In genomic region chr15:91897585-91898372, GRCh38 we compare ENCODE assay signal across 17 cellular contexts.
"Had no signal": no experiment of that assay in that cellular context is flagged by ENCODE, and none has a peak within 500 bp of the region (broad histone marks: within the 10 kb centered on the region; RNA-seq: fewer than 3 reads in every experiment).

No MANE protein-coding gene starts in this region.

- DNase-seq: activated CD4-positive, alpha-beta T cell treated with anti-CD3 and anti-CD28 coated beads, Interleukin-2, amount 50 U/mL, for 4 hours; activated naive CD4-positive, alpha-beta T cell treated with Interleukin-2 at 50 U/mL for 16 hours; activated T-cell treated with anti-CD3 and anti-CD28 coated beads for 4 hours; aorta; erythroblast; left colon; mammary epithelial cell; naive thymus-derived CD4-positive, alpha-beta T cell; pancreas; SK-N-SH; stimulated activated CD4-positive, alpha-beta T cell treated with anti-CD3 and anti-CD28 coated beads, Interleukin-15, amount 100 ng/mL, for 24 hours; stimulated activated CD4-positive, alpha-beta T cell treated with anti-CD3 and anti-CD28 coated beads, Interleukin-4, amount 100 ng/mL, for 24 hours; stimulated activated naive CD4-positive, alpha-beta T cell; T-cell; T-helper 9 cell had no signal

- H3K4me1 ChIP-seq: pancreas had no signal

- H3K36me3 ChIP-seq: pancreas had no signal

- H3K27ac Mint-ChIP-seq: T-cell had no signal

- H3K9me3 ChIP-seq: pancreas, SK-N-SH had no signal

- H3K4me3 ChIP-seq: pancreas, skin epidermis had no signal

- H3K27ac ChIP-seq: pancreas, skin epidermis had no signal

- H3K27me3 Mint-ChIP-seq: naive thymus-derived CD4-positive, alpha-beta T cell; T-cell had no signal

- ATAC-seq: activated CD4-positive, CD25-positive, alpha-beta regulatory T cell treated with anti-CD3 and anti-CD28 coated beads, Interleukin-2, amount 50 U/mL, for 24 hours; left colon; naive thymus-derived CD4-positive, alpha-beta T cell; pancreas; T-cell had no signal

- H3K4me3 Mint-ChIP-seq: naive thymus-derived CD4-positive, alpha-beta T cell; T-cell had no signal

- H3K27me3 ChIP-seq: pancreas had no signal
